18 cellular contexts compared by ENCODE assay signal in genomic region chr2:156157670-156158069, GRCh38.
DNase-seq lines count a peak whose midpoint lies in the region; ATAC-seq and TF ChIP-seq lines count a peak whose summit lies in the region.
"Had no signal": no experiment of that assay in that cellular context is flagged by ENCODE, and none has a peak within 500 bp of the region (broad histone marks: within the 10 kb centered on the region; RNA-seq: fewer than 3 reads in every experiment).

No MANE protein-coding gene starts in this region.

- H3K27me3 Mint-ChIP-seq in GM23338 (ENCODE audit: insufficient read depth, low read depth, poor library complexity), result no peaks in the 10 kb centered on the region

- H3K27ac ChIP-seq in GM23338 (ENCODE audit: low read depth) (no peak overlapping the region), OCI-LY3 (ENCODE audit: low read length) (no peak overlapping the region)
- H3K27ac ChIP-seq: pancreas, spleen had no signal

- H3K4me3 ChIP-seq in GM23338 (no peak overlapping the region), OCI-LY3 (ENCODE audit: low read length) (no peak overlapping the region)
- H3K4me3 ChIP-seq: pancreas, spleen had no signal

- no peak overlapping the region for H2AFZ ChIP-seq in GM23338
- H2AFZ ChIP-seq in OCI-LY3 (ENCODE audit: low read depth, low read length), result no peak overlapping the region

- no peaks in the 10 kb centered on the region for H3K9me2 ChIP-seq in GM23338 (ENCODE audit: insufficient read depth)

- peak overlapping the region; percentile 58; the same call in 1 of the 2 replicates for H3K27ac Mint-ChIP-seq in GM23338
- H3K27ac Mint-ChIP-seq: activated T-cell treated with anti-CD3 and anti-CD28 coated beads, Interleukin-2, amount 50 U/mL, for 72 hours had no signal

- no peak overlapping the region for H3K9ac ChIP-seq in OCI-LY3 (ENCODE audit: low read length)

- peaks cover 45% of the 10 kb centered on the region for H3K4me1 Mint-ChIP-seq in GM23338

- no peaks in the 10 kb centered on the region for H3K9me3 ChIP-seq in OCI-LY3 (ENCODE audit: insufficient read depth, low read length)
- H3K9me3 ChIP-seq: pancreas, spleen had no signal

- H3K4me1 ChIP-seq in GM23338 (ENCODE audit: insufficient read depth) (peaks cover 60% of the 10 kb centered on the region), OCI-LY3 (ENCODE audit: low read length) (peaks cover 10% of the 10 kb centered on the region)
- H3K4me1 ChIP-seq: spleen had no signal

- H3K36me3 ChIP-seq in GM23338 (ENCODE audit: insufficient read depth) (no peaks in the 10 kb centered on the region), OCI-LY3 (replicated peaks; ENCODE audit: low read depth, low read length) (no peaks in the 10 kb centered on the region)
- H3K36me3 ChIP-seq: pancreas, spleen had no signal

- H3K4me2 ChIP-seq in GM23338 (peak overlapping the region; percentile 44), OCI-LY3 (ENCODE audit: low read length) (0 out of 2 replicates have a peak overlapping the region, but pooled peaks have one; percentile 13)

- H3K27me3 ChIP-seq in GM23338 (ENCODE audit: insufficient read depth) (no peaks in the 10 kb centered on the region), OCI-LY3 (ENCODE audit: low read depth, low read length) (no peaks in the 10 kb centered on the region; the same call in 1 of the 2 replicates)
- H3K27me3 ChIP-seq: pancreas, spleen had no signal

- no peaks in the 10 kb centered on the region for H3K79me2 ChIP-seq in GM23338 (replicated peaks; ENCODE audit: insufficient read depth)
- no peaks in the 10 kb centered on the region for H3K79me2 ChIP-seq in OCI-LY3 (ENCODE audit: low read length)

- ATAC-seq in GM23338, result peak; percentile 69
- ATAC-seq: activated T-cell treated with anti-CD3 and anti-CD28 coated beads, Interleukin-2, amount 50 U/mL, for 72 hours; stimulated activated naive CD8-positive, alpha-beta T cell treated with anti-CD3 and anti-CD28 coated beads, Interleukin-15, Interleukin-2, amounts not matched to agents 100 U/mL and 50 U/mL, for 24 hours had no signal

- H3K4me3 Mint-ChIP-seq in GM23338, result no peak overlapping the region
- H3K4me3 Mint-ChIP-seq: activated T-cell treated with anti-CD3 and anti-CD28 coated beads, Interleukin-2, amount 50 U/mL, for 72 hours had no signal

- peak; percentile 19 for DNase-seq in COLO829 (ENCODE audit: low spot score)
- DNase-seq in GM23338 (ENCODE audit: low spot score), result peak; percentile 17
- peak; percentile 11 for DNase-seq in iPS-NIHi11 (ENCODE audit: low spot score)
- DNase-seq in activated CD8-positive, alpha-beta memory T cell treated with anti-CD3 and anti-CD28 coated beads, Interleukin-2, amount 50 U/mL, for 4 hours, result no peak
- no peak for DNase-seq in NCI-H1436 (lab: John Stamatoyannopoulos, UW)
- DNase-seq in glomerular visceral epithelial cell (ENCODE audit: extremely low spot score), result no peak
- DNase-seq in activated CD4-positive, alpha-beta T cell treated with anti-CD3 and anti-CD28 coated beads for 1 hour, result no peak
- DNase-seq: activated CD4-positive, alpha-beta T cell treated with anti-CD3 and anti-CD28 coated beads, Interleukin-2, amount 50 U/mL, for 4 hours; activated T-cell treated with anti-CD3 and anti-CD28 coated beads, Interleukin-2, amount 50 U/mL, for 72 hours; head of caudate nucleus; NCI-H1694; NK-92 treated with Interleukin-12 subunit alpha and Interleukin-12 subunit beta, amount 100 ng/mL, for 24 hours; pancreas; SHP77 treated with DMSO at 0.1 percent for 48 hours; spleen; stimulated activated naive CD8-positive, alpha-beta T cell treated with anti-CD3 and anti-CD28 coated beads, Interleukin-15, Interleukin-2, amounts not matched to agents 100 U/mL and 50 U/mL, for 24 hours; T-helper 9 cell had no signal

- no peaks in the 10 kb centered on the region for H3K9me3 Mint-ChIP-seq in GM23338
- H3K9me3 Mint-ChIP-seq: activated T-cell treated with anti-CD3 and anti-CD28 coated beads, Interleukin-2, amount 50 U/mL, for 72 hours had no signal

- H4K20me1 ChIP-seq in GM23338 (replicated peaks; ENCODE audit: insufficient read depth) (no peaks in the 10 kb centered on the region), OCI-LY3 (ENCODE audit: insufficient read depth, low read length) (no peaks in the 10 kb centered on the region)

- H3F3A ChIP-seq in GM23338 (replicated peaks; ENCODE audit: low read depth), result no peaks in the 10 kb centered on the region

- H3K36me3 Mint-ChIP-seq in GM23338 (ENCODE audit: low read depth), result no peaks in the 10 kb centered on the region

- TF ChIP-seq CTCF in GM23338 (conservative IDR thresholded peaks at IDR 0.05; ENCODE audit: low read depth in 2 of 2) (no peak), OCI-LY3 (IDR thresholded peaks at IDR 0.05; ENCODE audit: low read depth, low read length) (peak; percentile 52)

TF ChIP-seq in GM23338, 12 proteins besides CTCF, POLR2A, EP300 and RAD21 (continues in another document):
- TF ChIP-seq POLR2AphosphoS5 (IDR thresholded peaks at IDR 0.05; ENCODE audit: low read depth), result no peak
- TF ChIP-seq ZNF114 (CRISPR knock-in tag; IDR thresholded peaks at IDR 0.05), result no peak
- TF ChIP-seq ZNF462 (CRISPR knock-in tag; IDR thresholded peaks at IDR 0.05), result no peak
- TF ChIP-seq JUNB (IDR thresholded peaks at IDR 0.05; ENCODE audit: unreplicated experiment), result no peak
- no peak for TF ChIP-seq EZH2 (IDR thresholded peaks at IDR 0.05; ENCODE audit: low read depth, unreplicated experiment)
- no peak for TF ChIP-seq STAT1 (IDR thresholded peaks at IDR 0.05; ENCODE audit: unreplicated experiment)
- TF ChIP-seq ZNF331 (CRISPR knock-in tag; IDR thresholded peaks at IDR 0.05; ENCODE audit: low read depth), result no peak
- TF ChIP-seq CREB1 (CRISPR knock-in tag; IDR thresholded peaks at IDR 0.05; ENCODE audit: low read depth), result no peak
- TF ChIP-seq ETS1 (IDR thresholded peaks at IDR 0.05), result no peak

Comparison
In these comparisons a context has a peak if more than half of its experiments do, and no peak if none do; other contexts are left out.
1. DNase-seq: peak in COLO829 (single experiment), GM23338 (single experiment) and iPS-NIHi11 (single experiment); none in activated CD8-positive, alpha-beta memory T cell treated with anti-CD3 and anti-CD28 coated beads, Interleukin-2, amount 50 U/mL, for 4 hours (single experiment), NCI-H1436 (single experiment), glomerular visceral epithelial cell (single experiment) and activated CD4-positive, alpha-beta T cell treated with anti-CD3 and anti-CD28 coated beads for 1 hour (single experiment).